1 cellular context compared by ENCODE assay signal in genomic region chr17:82050152-82050760, GRCh38.
TF ChIP-seq lines count a peak whose summit lies in the region.

No MANE protein-coding gene starts in this region.

TF ChIP-seq in H1, 55 proteins besides CTCF, POLR2A, EP300 and RAD21:
- TF ChIP-seq MAFK (IDR thresholded peaks at IDR 0.05; ENCODE audit: low read depth, low read length) = no peak
- TF ChIP-seq TBP (IDR thresholded peaks at IDR 0.05; ENCODE audit: low read depth, low read length) = no peak
- TF ChIP-seq YY1 (IDR thresholded peaks at IDR 0.05; ENCODE audit: low read depth, low read length) = no peak
- TF ChIP-seq SIX5 (IDR thresholded peaks at IDR 0.05; ENCODE audit: low read depth, low read length) = no peak
- no peak for TF ChIP-seq HDAC6 (IDR thresholded peaks at IDR 0.05; ENCODE audit: low read depth, low read length)
- no peak for TF ChIP-seq TEAD4 (IDR thresholded peaks at IDR 0.05; ENCODE audit: low read depth, low read length)
- no peak for TF ChIP-seq JUND (IDR thresholded peaks at IDR 0.05; ENCODE audit: low read length)
- no peak for TF ChIP-seq SIRT6 (IDR thresholded peaks at IDR 0.05; ENCODE audit: low read length)
